ENCODE assay signal across 7 cellular contexts in genomic region chr2:76455910-76456309, GRCh38.
"Had no signal": no experiment of that assay in that cellular context is flagged by ENCODE, and none has a peak within 500 bp of the region (broad histone marks: within the 10 kb centered on the region; RNA-seq: fewer than 3 reads in every experiment).

No MANE protein-coding gene starts in this region.

- H3K27ac Mint-ChIP-seq: IgD-negative memory B cell had no signal

- H3K36me3 Mint-ChIP-seq: IgD-negative memory B cell had no signal

- H3K4me1 Mint-ChIP-seq: IgD-negative memory B cell had no signal

- ATAC-seq: K562 had no signal

- FAIRE-seq: HTR-8/SVneo, K562 had no signal

- H3K4me3 Mint-ChIP-seq: IgD-negative memory B cell had no signal

- H3K27ac ChIP-seq: HL-60 had no signal

- DNase-seq: IMR-90, KBM-7, KG1 had no signal

- H3K4me3 ChIP-seq: K562 had no signal
